Comparison of ENCODE assay signal across 9 cellular contexts in the genomic region with DNA sequence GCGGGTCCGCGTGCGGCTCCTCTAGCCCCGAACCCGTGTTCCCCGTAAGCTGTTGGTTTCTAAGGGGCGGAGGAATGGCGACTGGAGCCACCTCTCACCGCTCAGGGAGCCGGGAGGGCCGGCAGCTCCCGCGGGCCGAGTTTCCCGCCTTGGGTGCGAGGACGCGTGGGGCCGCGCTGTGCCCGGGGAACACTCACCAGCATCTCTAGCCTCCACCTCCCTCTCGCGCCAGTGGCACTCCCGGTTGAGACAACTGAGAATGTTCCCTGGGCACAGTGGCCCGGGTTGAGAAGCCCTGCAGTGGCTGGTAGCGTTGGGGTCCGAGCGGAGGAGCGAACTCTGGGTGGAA. TPM values are rescaled to one million over a fixed set of nuclear protein-coding genes. Genes with fewer than 3 reads are reported as not detected.
A peak's percentile ranks its signal among the peaks of the same experiment; 100 is the strongest.
DNase-seq lines count a peak whose midpoint lies in the region; ATAC-seq and TF ChIP-seq lines count a peak whose summit lies in the region.
"Had no signal": no experiment of that assay in that cellular context is flagged by ENCODE, and none has a peak within 500 bp of the region (broad histone marks: within the 10 kb centered on the region; RNA-seq: fewer than 3 reads in every experiment).

No MANE protein-coding gene starts in this region.

- no peaks in the 10 kb centered on the region for H3K27me3 Mint-ChIP-seq in activated naive CD4-positive, alpha-beta T cell treated with anti-CD3 and anti-CD28 coated beads, Interleukin-2, amount 50 U/mL, for 24 hours
- no peaks in the 10 kb centered on the region for H3K27me3 Mint-ChIP-seq in natural killer cell (ENCODE audit: low read depth in 2 of 2)

- intact Hi-C loops in natural killer cell (cut with micrococcal nuclease): loop anchor here (1.0 kb wide), 1 partner anchor 18 kb away; a partner anchor contains a TSS

- peak overlapping the region; percentile 67 for H3K4me3 ChIP-seq in epithelial cell of esophagus (ENCODE audit: low read length)

- peak overlapping the region; percentile 97 for H3K4me3 Mint-ChIP-seq in activated naive CD4-positive, alpha-beta T cell treated with anti-CD3 and anti-CD28 coated beads, Interleukin-2, amount 50 U/mL, for 24 hours
- peak overlapping the region; percentile 90 for H3K4me3 Mint-ChIP-seq in natural killer cell

- no peak for TF ChIP-seq CTCF in epithelial cell of esophagus (IDR thresholded peaks at IDR 0.05; ENCODE audit: insufficient read depth, low read depth, low read length, missing control alignments)
- TF ChIP-seq CTCF in natural killer cell (IDR thresholded peaks at IDR 0.05): no peak

- ATAC-seq in natural killer cell (peak in 1 of 3 donors; percentile 2), HG03460 (IDR thresholded peaks at IDR 0.05; ENCODE audit: unreplicated experiment) (no peak)

- H3K4me1 Mint-ChIP-seq in activated naive CD4-positive, alpha-beta T cell treated with anti-CD3 and anti-CD28 coated beads, Interleukin-2, amount 50 U/mL, for 24 hours: peaks cover 10% of the 10 kb centered on the region
- peaks cover 9 to 16% of the 10 kb centered on the region in 2 donors for H3K4me1 Mint-ChIP-seq in natural killer cell

- H3K36me3 Mint-ChIP-seq in activated naive CD4-positive, alpha-beta T cell treated with anti-CD3 and anti-CD28 coated beads, Interleukin-2, amount 50 U/mL, for 24 hours: peaks cover 6% of the 10 kb centered on the region
- no peaks in the 10 kb centered on the region for H3K36me3 Mint-ChIP-seq in natural killer cell

- no peak for DNase-seq in activated naive CD4-positive, alpha-beta T cell treated with Interleukin-2 at 50 U/mL for 16 hours
- DNase-seq in RPMI8226 (peak; percentile 49), epithelial cell of esophagus (ENCODE audit: low read depth) (no peak), natural killer cell (no peak), NCI-H345 (lab: John Stamatoyannopoulos, UW) (no peak), GF-D8 (lab: John Stamatoyannopoulos, UW) (no peak)

- peak overlapping the region; percentile 84 for H3K27ac Mint-ChIP-seq in activated naive CD4-positive, alpha-beta T cell treated with anti-CD3 and anti-CD28 coated beads, Interleukin-2, amount 50 U/mL, for 24 hours
- H3K27ac Mint-ChIP-seq in natural killer cell: peak overlapping the region in 1 of 2 donors; percentile 94

- no peaks in the 10 kb centered on the region for H3K9me3 Mint-ChIP-seq in activated naive CD4-positive, alpha-beta T cell treated with anti-CD3 and anti-CD28 coated beads, Interleukin-2, amount 50 U/mL, for 24 hours
- no peaks in the 10 kb centered on the region for H3K9me3 Mint-ChIP-seq in natural killer cell

RNA-seq across cellular contexts. Expression of a gene that starts 0.6 kb away (rescaled TPM):
- total RNA-seq in natural killer cell: 10 to 100 TPM; 45.5 to 50.0 (median 46.5) TPM

RNA-seq across cellular contexts. Expression of a gene that starts 5.0 kb away (rescaled TPM):
- under 1 TPM in 1 of 3 donors, not detected in 2; 0.31 TPM for total RNA-seq in natural killer cell
- total RNA-seq: pulmonary artery endothelial cell had no signal

RNA-seq across cellular contexts. Expression of a gene that starts 18.9 kb away (rescaled TPM):
- total RNA-seq in natural killer cell: 100 to 1,000 TPM; 117 to 125 (median 118) TPM

RNA-seq across cellular contexts. Expression of a gene that starts 39.7 kb away (rescaled TPM):
- total RNA-seq in natural killer cell: 10 to 100 TPM in 1 of 3 donors, 1 to 10 TPM in 2; 3.3 to 14.1 (median 7.8) TPM

RNA-seq across cellular contexts. Expression of a gene that starts 49.4 kb away (rescaled TPM):
- total RNA-seq in natural killer cell: 1 to 10 TPM in 2 of 3 donors, under 1 TPM in 1; 0.88 to 1.8 (median 1.6) TPM
